Comparison of ENCODE assay signal across 21 cellular contexts in genomic region chr3:53798144-53798543, GRCh38. TPM values are rescaled to one million over a fixed set of nuclear protein-coding genes. Genes with fewer than 3 reads are reported as not detected.
A peak's percentile ranks its signal among the peaks of the same experiment; 100 is the strongest.
DNase-seq lines count a peak whose midpoint lies in the region; ATAC-seq, FAIRE-seq and TF ChIP-seq lines count a peak whose summit lies in the region.
"Had no signal": no experiment of that assay in that cellular context is flagged by ENCODE, and none has a peak within 500 bp of the region (broad histone marks: within the 10 kb centered on the region; RNA-seq: fewer than 3 reads in every experiment).

No MANE protein-coding gene starts in this region.

- H3K4ac ChIP-seq in H1 (replicated peaks; ENCODE audit: insufficient read length, low read depth, low read length), result no peak overlapping the region

- H4K5ac ChIP-seq in H1 (ENCODE audit: insufficient read length, low read depth, low read length), result no peak overlapping the region

- H2BK20ac ChIP-seq in H1 (ENCODE audit: low read length), result no peak overlapping the region

- H3K27ac ChIP-seq in HepG2 (ENCODE audit: extremely low read length, insufficient read depth, low read length), result no peak overlapping the region
- H3K27ac ChIP-seq in right lobe of liver, result no peak overlapping the region
- no peak overlapping the region for H3K27ac ChIP-seq in HEK293 (ENCODE audit: extremely low read depth, low read depth, low read length)
- H3K27ac ChIP-seq in H1 (ENCODE audit: low read depth, low read length), result no peak overlapping the region
- H3K27ac ChIP-seq: A549, GM23248 had no signal

- BruUV-seq in HepG2 (replicated peaks; lab: Mats Ljungman, UMichigan), result no TSS peak

- no peak overlapping the region for H2BK12ac ChIP-seq in H1 (ENCODE audit: low read depth, low read length)

- H3K36me3 Mint-ChIP-seq in progenitor cell of endocrine pancreas (ENCODE audit: insufficient read depth), result no peaks in the 10 kb centered on the region
- H3K36me3 Mint-ChIP-seq: CD4-positive, alpha-beta memory T cell had no signal

- no peak overlapping the region for H3K4me3 Mint-ChIP-seq in progenitor cell of endocrine pancreas (ENCODE audit: low read depth)
- H3K4me3 Mint-ChIP-seq: CD4-positive, alpha-beta memory T cell; H9; HFFc6 had no signal

- H3K56ac ChIP-seq in H1 (replicated peaks; ENCODE audit: insufficient read length, low read depth, low read length), result peak overlapping the region; percentile 37

- H2BK120ac ChIP-seq in H1 (replicated peaks; ENCODE audit: low read depth, low read length), result no peak overlapping the region

- ATAC-seq in HepG2 (no peak), right lobe of liver (no peak), HG02938 (IDR thresholded peaks at IDR 0.05; ENCODE audit: unreplicated experiment) (no peak)
- ATAC-seq: A549, HCT116 had no signal

- TF ChIP-seq POLR2A in HepG2 (IDR thresholded peaks at IDR 0.05; ENCODE audit: insufficient read depth in 1 of 2, low read depth in 2 of 2, low read length in 2 of 2), result no peak
- TF ChIP-seq POLR2A in right lobe of liver (IDR thresholded peaks at IDR 0.05), result no peak
- TF ChIP-seq POLR2A in H1 (IDR thresholded peaks at IDR 0.05; ENCODE audit: control extremely low read depth in 1 of 2, low read depth in 2 of 2, low read length in 2 of 2), result no peak

- intact Hi-C loops in HepG2 (cut with micrococcal nuclease; ENCODE audit: unreplicated experiment) (no loop called here), right lobe of liver (cut with DNase I) (no loop called here)

- H3K9me3 Mint-ChIP-seq in progenitor cell of endocrine pancreas (ENCODE audit: low read depth), result no peaks in the 10 kb centered on the region
- H3K9me3 Mint-ChIP-seq: CD4-positive, alpha-beta memory T cell; H9; HFFc6 had no signal

- H2BK5ac ChIP-seq in H1 (ENCODE audit: low read depth, low read length), result no peak overlapping the region

- H2AFZ ChIP-seq in HepG2 (ENCODE audit: low read length) (no peak overlapping the region), H1 (ENCODE audit: low read length) (no peak overlapping the region)
- H2AFZ ChIP-seq: GM23248 had no signal

- H3K79me1 ChIP-seq in H1 (ENCODE audit: low read depth, low read length), result no peaks in the 10 kb centered on the region

- no peaks in the 10 kb centered on the region for H4K20me1 ChIP-seq in HepG2 (ENCODE audit: insufficient read depth, low read length)
- no peaks in the 10 kb centered on the region for H4K20me1 ChIP-seq in H1 (replicated peaks in 1 of 2; ENCODE audit: control insufficient read depth in 1 of 2, insufficient read depth in 2 of 2, low read length in 2 of 2)

- H3K9me3 ChIP-seq in HepG2 (ENCODE audit: low read length) (no peaks in the 10 kb centered on the region), right lobe of liver (no peaks in the 10 kb centered on the region), HEK293 (ENCODE audit: control insufficient read depth, insufficient read depth, low read depth, low read length) (no peaks in the 10 kb centered on the region), H1 (ENCODE audit: insufficient read depth in 2 of 2, low read depth in 1 of 2, low read length in 1 of 2) (no peaks in the 10 kb centered on the region)
- H3K9me3 ChIP-seq: A549 had no signal

- no peak overlapping the region for H3K18ac ChIP-seq in H1 (ENCODE audit: extremely low read depth, low read length)

- CTCF ChIA-PET in HepG2 (lab: Yijun Ruan, JAX; ENCODE audit: low intra/inter-chr PET ratio, low total read pairs) (no interaction called here), HEK293 (lab: Yijun Ruan, JAX) (no interaction called here), H1 (lab: Charles Lee; ENCODE audit: partially characterized antibody) (interaction anchor here (0.6 to 1.4 kb wide), 3 partner anchors 11 to 119 kb away, joined by 3 to 4 read pairs (median 3); no protein-coding TSS in a partner anchor)

- no peak overlapping the region for H3K23ac ChIP-seq in H1 (ENCODE audit: insufficient read length)

- H3K14ac ChIP-seq in H1 (ENCODE audit: insufficient read length), result no peak overlapping the region

- no peaks in the 10 kb centered on the region for H3K79me2 ChIP-seq in HepG2 (ENCODE audit: insufficient read depth, low read length)
- no peaks in the 10 kb centered on the region for H3K79me2 ChIP-seq in H1 (ENCODE audit: control insufficient read depth in 1 of 2, insufficient read depth in 2 of 2, low read length in 2 of 2)

- no peak for TF ChIP-seq RAD21 in HepG2 (CRISPR knock-in tag; IDR thresholded peaks at IDR 0.05)
- TF ChIP-seq RAD21 in H1 (IDR thresholded peaks at IDR 0.05 in 1 of 2, conservative IDR thresholded peaks at IDR 0.05 in 1 of 2; ENCODE audit: low read depth in 2 of 2, low read length in 2 of 2), result no peak

- WGBS in HepG2 (ENCODE audit: low lambda C conversion rate), result 68% methylated on average over 8 of the region's 8 CpGs
- WGBS in right lobe of liver (ENCODE audit: insufficient coverage, low coverage, low lambda C conversion rate, missing lambda C conversion rate), result 80% methylated on average over 1 of the region's 8 CpGs
- WGBS in H1 (ENCODE audit: extremely low coverage in 1 of 2, insufficient coverage in 1 of 2, insufficient read length in 1 of 2, insufficient replicate concordance in 2 of 2, low coverage in 1 of 2, low lambda C conversion rate in 2 of 2, missing lambda C conversion rate in 1 of 2), 2 experiments, result 85% methylated on average over 8 of the region's 8 CpGs; no CpG with 5 or more reads in 1 of the 2 experiments

- no peaks in the 10 kb centered on the region for H3K27me3 ChIP-seq in HepG2 (ENCODE audit: control insufficient read depth in 1 of 2, insufficient read depth in 2 of 2, low read length in 2 of 2)
- no peaks in the 10 kb centered on the region for H3K27me3 ChIP-seq in right lobe of liver
- H3K27me3 ChIP-seq in H1 (replicated peaks in 1 of 4; ENCODE audit: control insufficient read depth in 3 of 4, extremely low read depth in 1 of 4, insufficient read depth in 3 of 4, low read length in 3 of 4), result no peaks in the 10 kb centered on the region

- H3K4me3 ChIP-seq in HepG2 (replicated peaks in 1 of 3; ENCODE audit: insufficient read depth in 1 of 3, low read depth in 2 of 3, low read length in 3 of 3) (no peak overlapping the region), right lobe of liver (no peak overlapping the region), HEK293 (ENCODE audit: low read depth, low read length) (no peak overlapping the region), H1 (ENCODE audit: extremely low read depth in 1 of 4, insufficient read depth in 2 of 4, low read depth in 3 of 4, low read length in 4 of 4) (no peak overlapping the region)
- H3K4me3 ChIP-seq: A549, GM23248 had no signal

- H2BK15ac ChIP-seq in H1 (ENCODE audit: low read length), result no peak overlapping the region

- H3K27me3 Mint-ChIP-seq in progenitor cell of endocrine pancreas, result peaks cover 8% of the 10 kb centered on the region

- H2AK5ac ChIP-seq in H1 (ENCODE audit: low read depth, low read length), result no peak overlapping the region

- in situ Hi-C loops in HepG2 (cut with HindIII; ENCODE audit: extremely low pct_ligation_motif_present, low pct_unique_long_range_greater_than_20kb), result no loop called here

- H3K36me3 ChIP-seq in HepG2 (replicated peaks in 1 of 2; ENCODE audit: control insufficient read depth in 1 of 2, insufficient read depth in 2 of 2, low read length in 2 of 2) (no peaks in the 10 kb centered on the region), right lobe of liver (no peaks in the 10 kb centered on the region), HEK293 (ENCODE audit: control insufficient read depth in 2 of 2, insufficient read depth in 1 of 2, low read length in 2 of 2) (no peaks in the 10 kb centered on the region), H1 (ENCODE audit: control insufficient read depth in 2 of 4, insufficient read depth in 4 of 4, low read length in 3 of 4) (no peaks in the 10 kb centered on the region)

- FAIRE-seq in HepG2 (lab: Jason Lieb, UNC) (no peak), H1 (lab: Jason Lieb, UNC) (no peak)
- FAIRE-seq: A549, GM19239 had no signal

- DNase-seq in HepG2 (ENCODE audit: low spot score) (no peak), right lobe of liver (no peak), H1 (ENCODE audit: low read depth in 1 of 2, low spot score in 2 of 2) (no peak), progenitor cell of endocrine pancreas (ENCODE audit: low spot score, unreplicated experiment) (no peak)
- DNase-seq: 8988T; ACHN; C1 segment of cervical spinal cord; Calu3; CD4-positive, alpha-beta memory T cell; COR-L47; DMS53; DMS79 treated with DMSO at 0.1 percent for 48 hours; GF-D8; GM23248; H9; HFFc6 had no signal

- no peak for TF ChIP-seq CTCF in HepG2 (CRISPR knock-in tag; IDR thresholded peaks at IDR 0.05)
- TF ChIP-seq CTCF in right lobe of liver (IDR thresholded peaks at IDR 0.05), result no peak
- TF ChIP-seq CTCF in HEK293 (tag by site-specific recombination; IDR thresholded peaks at IDR 0.05), result no peak
- no peak for TF ChIP-seq CTCF in H1 (IDR thresholded peaks at IDR 0.05; ENCODE audit: control extremely low read depth in 1 of 3, insufficient read depth in 1 of 3, low read depth in 1 of 3, low read length in 3 of 3)
- TF ChIP-seq CTCF in progenitor cell of endocrine pancreas (IDR thresholded peaks at IDR 0.05; ENCODE audit: unreplicated experiment), result no peak

- H3K4me1 ChIP-seq in HepG2 (ENCODE audit: insufficient read depth, low read length) (no peaks in the 10 kb centered on the region), right lobe of liver (no peaks in the 10 kb centered on the region), HEK293 (ENCODE audit: control insufficient read depth, insufficient read depth, low read length) (no peaks in the 10 kb centered on the region), H1 (replicated peaks in 1 of 4; ENCODE audit: control insufficient read depth in 3 of 4, insufficient read depth in 4 of 4, low read length in 3 of 4) (peaks cover 0 to 5% (median 1%) of the 10 kb centered on the region in 4 experiments; a peak in 3 of 7 replicates)
- H3K4me1 ChIP-seq: A549 had no signal

- TF ChIP-seq EP300 in HepG2 (IDR thresholded peaks at IDR 0.05; ENCODE audit: low read depth in 2 of 2, low read length in 2 of 2), result no peak
- TF ChIP-seq EP300 in HepG2 (CRISPR knock-in tag; IDR thresholded peaks at IDR 0.05; ENCODE audit: borderline replicate concordance), result no peak
- TF ChIP-seq EP300 in H1 (IDR thresholded peaks at IDR 0.05; ENCODE audit: borderline replicate concordance in 1 of 2, low read depth in 2 of 2, low read length in 2 of 2), result no peak

- H3K9ac ChIP-seq in HepG2 (ENCODE audit: insufficient read depth, low read depth, low read length), result no peak overlapping the region
- H3K9ac ChIP-seq in H1 (replicated peaks in 1 of 4; ENCODE audit: extremely low read depth in 1 of 4, low read depth in 3 of 4, low read length in 3 of 4), result no peak overlapping the region
- H3K9ac ChIP-seq: GM23248 had no signal

- H3K27ac Mint-ChIP-seq in progenitor cell of endocrine pancreas, result no peak overlapping the region
- H3K27ac Mint-ChIP-seq: CD4-positive, alpha-beta memory T cell; H9; HFFc6 had no signal

- no peaks in the 10 kb centered on the region for H3K4me1 Mint-ChIP-seq in progenitor cell of endocrine pancreas (ENCODE audit: low read depth)
- H3K4me1 Mint-ChIP-seq: CD4-positive, alpha-beta memory T cell had no signal

- H3K23me2 ChIP-seq in H1 (ENCODE audit: low read depth, low read length), result no peaks in the 10 kb centered on the region

- POLR2A ChIA-PET in HepG2 (lab: Yijun Ruan, JAX), result no interaction called here
- POLR2A ChIA-PET in HEK293 (lab: Yijun Ruan, JAX), result no interaction called here
- POLR2A ChIA-PET in H1 (lab: Charles Lee; ENCODE audit: partially characterized antibody), result interaction anchor here (1.1 kb wide), 1 partner anchor 38 kb away, joined by 3 read pairs; no protein-coding TSS in a partner anchor

- H4K91ac ChIP-seq in H1 (replicated peaks; ENCODE audit: insufficient read length, low read length), result no peak overlapping the region

- no peak overlapping the region for H4K8ac ChIP-seq in H1 (ENCODE audit: extremely low read depth, insufficient read depth, low read length)

- H3K4me2 ChIP-seq in HepG2 (ENCODE audit: low read depth, low read length), result no peak overlapping the region
- H3K4me2 ChIP-seq in H1 (ENCODE audit: insufficient read depth in 1 of 2, low read depth in 2 of 2, low read length in 2 of 2), result no peak overlapping the region
- H3K4me2 ChIP-seq: A549 had no signal

RNA-seq across cellular contexts. Expression of gene CHDH, which starts 48.1 kb away (rescaled TPM):
- total RNA-seq in HepG2 (2016; rRNA removed; fragmentation: Illumina TruSeq; extraction: Trizol) (40.4 and 48.9 TPM in 2 replicates), right lobe of liver (10 to 100 TPM; 25.0 to 49.1 (median 39.4) TPM), progenitor cell of endocrine pancreas (17.7 and 17.9 TPM in 2 replicates)
- total RNA-seq in HepG2 (2016; cell fraction: cytosol; rRNA removed; fragmentation: Illumina TruSeq; extraction: Trizol; ENCODE audit: low read depth), result 3.3 TPM in 2 replicates
- 41.6 and 47.1 TPM in 2 replicates for total RNA-seq in HepG2 (2016; cell fraction: insoluble cytoplasmic fraction; rRNA removed; fragmentation: Illumina TruSeq; extraction: Trizol)
- 15.0 and 16.6 TPM in 2 replicates for total RNA-seq in HepG2 (2016; cell fraction: membrane; rRNA removed; fragmentation: Illumina TruSeq; extraction: Trizol)
- total RNA-seq in HepG2 (2016; cell fraction: nucleus; rRNA removed; fragmentation: Illumina TruSeq; extraction: Trizol), result 41.0 and 44.5 TPM in 2 replicates
- polyA plus RNA-seq in HepG2 (2011; rRNA removed) (28.1 and 42.9 TPM in 2 replicates), H1 (2011; rRNA removed) (4.9 and 7.3 TPM in 2 replicates)
- 23.3 and 24.3 TPM in 2 replicates for polyA plus RNA-seq in HepG2 (2011; cell fraction: cytosol; rRNA removed)
- polyA plus RNA-seq in HepG2 (2011; cell fraction: nucleus; rRNA removed), result 209 and 246 TPM in 2 replicates
- 32.6 and 41.1 TPM in 2 replicates for polyA plus RNA-seq in HepG2 (2012)
- polyA plus RNA-seq in HepG2 (2016; cell fraction: cytosol; fragmentation: Illumina TruSeq; extraction: Trizol; ENCODE audit: low read depth), result 2.2 and 2.9 TPM in 2 replicates
- 31.8 and 33.2 TPM in 2 replicates for polyA plus RNA-seq in HepG2 (2016; cell fraction: insoluble cytoplasmic fraction; fragmentation: Illumina TruSeq; extraction: Trizol; ENCODE audit: low read depth)
- polyA plus RNA-seq in HepG2 (2016; cell fraction: membrane; fragmentation: Illumina TruSeq; extraction: Trizol; ENCODE audit: low read depth), result 7.0 and 8.2 TPM in 2 replicates
- 89.8 and 92.2 TPM in 2 replicates for polyA plus RNA-seq in HepG2 (2016; cell fraction: nucleus; fragmentation: Illumina TruSeq; extraction: Trizol; ENCODE audit: insufficient read depth, low read depth)
- 3.1 and 28.1 TPM in 2 replicates for polyA minus RNA-seq in HepG2 (2011; rRNA and poly(A)+ RNA removed; ENCODE audit: low replicate concordance)
- 11.1 and 12.1 TPM in 2 replicates for polyA minus RNA-seq in HepG2 (2011; cell fraction: cytosol; rRNA and poly(A)+ RNA removed)
- polyA minus RNA-seq in HepG2 (2011; cell fraction: nucleus; rRNA and poly(A)+ RNA removed), result 32.3 and 32.8 TPM in 2 replicates
- total RNA-seq in H1 (2021; fragmentation: NEBNext Ultra II Directional; extraction: Animal tissue kit (Norgen Biotek cat#: 25700)), result 8.9 and 10.3 TPM in 2 replicates
- 5.5 TPM for polyA plus RNA-seq in H1 (2011; cell fraction: cytosol; rRNA removed)
- polyA plus RNA-seq in H1 (2011; cell fraction: nucleus; rRNA removed), result 10.1 TPM
- 7.7 to 9.2 TPM (median 8.3 TPM) in 4 replicates for polyA plus RNA-seq in H1 (2012, experiment 1 of 2)
- 2.2 TPM for polyA plus RNA-seq in H1 (2012, experiment 2 of 2)
- 3.4 TPM for polyA plus RNA-seq in H1 (2013, experiment 1 of 2)
- polyA plus RNA-seq in H1 (2013, experiment 2 of 2), result 3.0 TPM
- polyA minus RNA-seq in H1 (2011; rRNA and poly(A)+ RNA removed), result 6.6 and 8.2 TPM in 2 replicates
- polyA minus RNA-seq in H1 (2011; cell fraction: cytosol; rRNA and poly(A)+ RNA removed), result 7.0 TPM
- 7.1 TPM for polyA minus RNA-seq in H1 (2011; cell fraction: nucleus; rRNA and poly(A)+ RNA removed)
- total RNA-seq: HFFc6 had no signal
- polyA plus RNA-seq: GM23248 had no signal

RNA-seq across cellular contexts. Expression of gene IL17RB, which starts 48.2 kb away (rescaled TPM):
- total RNA-seq in HepG2 (2016; rRNA removed; fragmentation: Illumina TruSeq; extraction: Trizol) (62.7 and 130 TPM in 2 replicates), right lobe of liver (10 to 100 TPM; 19.8 to 30.2 (median 27.3) TPM), progenitor cell of endocrine pancreas (10.9 and 11.1 TPM in 2 replicates)
- 21.4 and 25.8 TPM in 2 replicates for total RNA-seq in HepG2 (2016; cell fraction: cytosol; rRNA removed; fragmentation: Illumina TruSeq; extraction: Trizol; ENCODE audit: low read depth)
- 63.1 and 130 TPM in 2 replicates for total RNA-seq in HepG2 (2016; cell fraction: insoluble cytoplasmic fraction; rRNA removed; fragmentation: Illumina TruSeq; extraction: Trizol)
- 31.0 and 36.3 TPM in 2 replicates for total RNA-seq in HepG2 (2016; cell fraction: membrane; rRNA removed; fragmentation: Illumina TruSeq; extraction: Trizol)
- total RNA-seq in HepG2 (2016; cell fraction: nucleus; rRNA removed; fragmentation: Illumina TruSeq; extraction: Trizol), result 189 and 216 TPM in 2 replicates
- polyA plus RNA-seq in HepG2 (2011; rRNA removed) (190 and 198 TPM in 2 replicates), H1 (2011; rRNA removed) (13.3 and 24.6 TPM in 2 replicates)
- polyA plus RNA-seq in HepG2 (2011; cell fraction: cytosol; rRNA removed), result 70.3 and 82.3 TPM in 2 replicates
- 671 and 683 TPM in 2 replicates for polyA plus RNA-seq in HepG2 (2011; cell fraction: nucleus; rRNA removed)
- 89.0 and 97.8 TPM in 2 replicates for polyA plus RNA-seq in HepG2 (2012)
- polyA plus RNA-seq in HepG2 (2016; cell fraction: cytosol; fragmentation: Illumina TruSeq; extraction: Trizol; ENCODE audit: low read depth), result 14.5 and 16.0 TPM in 2 replicates
- 72.6 and 77.1 TPM in 2 replicates for polyA plus RNA-seq in HepG2 (2016; cell fraction: insoluble cytoplasmic fraction; fragmentation: Illumina TruSeq; extraction: Trizol; ENCODE audit: low read depth)
- polyA plus RNA-seq in HepG2 (2016; cell fraction: membrane; fragmentation: Illumina TruSeq; extraction: Trizol; ENCODE audit: low read depth), result 22.5 and 23.7 TPM in 2 replicates
- polyA plus RNA-seq in HepG2 (2016; cell fraction: nucleus; fragmentation: Illumina TruSeq; extraction: Trizol; ENCODE audit: insufficient read depth, low read depth), result 415 and 421 TPM in 2 replicates
- polyA minus RNA-seq in HepG2 (2011; rRNA and poly(A)+ RNA removed; ENCODE audit: low replicate concordance), result 9.5 and 43.2 TPM in 2 replicates
- polyA minus RNA-seq in HepG2 (2011; cell fraction: cytosol; rRNA and poly(A)+ RNA removed), result 23.4 and 24.0 TPM in 2 replicates
- 94.6 and 106 TPM in 2 replicates for polyA minus RNA-seq in HepG2 (2011; cell fraction: nucleus; rRNA and poly(A)+ RNA removed)
- total RNA-seq in H1 (2021; fragmentation: NEBNext Ultra II Directional; extraction: Animal tissue kit (Norgen Biotek cat#: 25700)), result 6.9 and 7.0 TPM in 2 replicates
- polyA plus RNA-seq in H1 (2011; cell fraction: cytosol; rRNA removed), result 18.2 TPM
- 37.5 TPM for polyA plus RNA-seq in H1 (2011; cell fraction: nucleus; rRNA removed)
- 10.2 to 14.6 TPM (median 13.4 TPM) in 4 replicates for polyA plus RNA-seq in H1 (2012, experiment 1 of 2)
- 2.8 TPM for polyA plus RNA-seq in H1 (2012, experiment 2 of 2)
- polyA plus RNA-seq in H1 (2013, experiment 1 of 2), result 7.9 TPM
- polyA plus RNA-seq in H1 (2013, experiment 2 of 2), result 7.8 TPM
- 10.2 and 22.3 TPM in 2 replicates for polyA minus RNA-seq in H1 (2011; rRNA and poly(A)+ RNA removed)
- 4.8 TPM for polyA minus RNA-seq in H1 (2011; cell fraction: cytosol; rRNA and poly(A)+ RNA removed)
- polyA minus RNA-seq in H1 (2011; cell fraction: nucleus; rRNA and poly(A)+ RNA removed), result 9.0 TPM
- total RNA-seq: GM23248, HFFc6 had no signal
